10 cellular contexts compared by ENCODE assay signal in genomic region chr9:6567140-6567591, GRCh38.
DNase-seq lines count a peak whose midpoint lies in the region; ATAC-seq, FAIRE-seq and TF ChIP-seq lines count a peak whose summit lies in the region.
"Had no signal": no experiment of that assay in that cellular context is flagged by ENCODE, and none has a peak within 500 bp of the region (broad histone marks: within the 10 kb centered on the region; RNA-seq: fewer than 3 reads in every experiment).

No MANE protein-coding gene starts in this region.

- TF ChIP-seq CTCF in BJ (IDR thresholded peaks at IDR 0.05; ENCODE audit: insufficient read depth, low read depth, low read length) (no peak), bronchial epithelial cell (IDR thresholded peaks at IDR 0.05; ENCODE audit: insufficient read depth, low read length, severe bottlenecking) (no peak), OCI-LY7 (conservative IDR thresholded peaks at IDR 0.05; ENCODE audit: low read length) (no peak)

- peak; percentile 83 for FAIRE-seq in bronchial epithelial cell (lab: Jason Lieb, UNC)
- FAIRE-seq: colon had no signal

- H2AFZ ChIP-seq in OCI-LY7 (ENCODE audit: low read length): no peak overlapping the region
- H2AFZ ChIP-seq: parathyroid adenoma had no signal

- H3K4me1 ChIP-seq in OCI-LY7 (ENCODE audit: insufficient read depth, low read length, poor library complexity, severe bottlenecking): no peaks in the 10 kb centered on the region
- H3K4me1 ChIP-seq: parathyroid adenoma had no signal

- H3K27me3 ChIP-seq in BJ (ENCODE audit: control insufficient read depth, insufficient read depth, low read length) (no peaks in the 10 kb centered on the region), bronchial epithelial cell (ENCODE audit: control insufficient read depth, insufficient read depth, low read length) (no peaks in the 10 kb centered on the region)

- no peaks in the 10 kb centered on the region for H3K79me2 ChIP-seq in OCI-LY7 (ENCODE audit: insufficient read depth, low read depth, low read length)
- H3K79me2 ChIP-seq: parathyroid adenoma had no signal

- intact Hi-C loops in OCI-LY7 (cut with micrococcal nuclease; ENCODE audit: unreplicated experiment): loop anchor here (5.0 kb wide), 1 partner anchor 510 kb away; no protein-coding TSS in a partner anchor

- H3K36me3 ChIP-seq in BJ (ENCODE audit: control insufficient read depth, insufficient read depth, low read length) (no peaks in the 10 kb centered on the region), bronchial epithelial cell (ENCODE audit: control insufficient read depth, insufficient read depth, low read length) (no peaks in the 10 kb centered on the region), OCI-LY7 (ENCODE audit: insufficient read depth, low read length) (no peaks in the 10 kb centered on the region)

- POLR2A ChIA-PET in BJ (lab: Charles Lee): interaction anchor here (0.6 to 0.7 kb wide), 2 partner anchors 95 to 136 kb away, joined by 3 to 4 read pairs; no protein-coding TSS in a partner anchor
- POLR2A ChIA-PET in OCI-LY7 (lab: Charles Lee): interaction anchor here (1.2 to 1.8 kb wide), 2 partner anchors 28 to 219 kb away, joined by 3 to 4 read pairs; no protein-coding TSS in a partner anchor

- no peaks in the 10 kb centered on the region for H4K20me1 ChIP-seq in OCI-LY7 (ENCODE audit: insufficient read depth, low read length)

- no peaks in the 10 kb centered on the region for H3K9me2 ChIP-seq in OCI-LY7 (ENCODE audit: insufficient read depth, low read length)

- H3K9me3 ChIP-seq in OCI-LY7 (ENCODE audit: low read length): no peaks in the 10 kb centered on the region

- DNase-seq in BJ (ENCODE audit: low read depth): peak; percentile 69
- peak; percentile 65 for DNase-seq in NCI-H460 (ENCODE audit: extremely low read depth, low read depth)
- peak; percentile 100 for DNase-seq in bronchial epithelial cell (ENCODE audit: low read depth)
- DNase-seq in non-pigmented ciliary epithelial cell (ENCODE audit: low read depth): peak; percentile 91
- no peak for DNase-seq in activated gamma-delta T cell treated with Interleukin-2 at 50 U/mL for 16 hours
- no peak for DNase-seq in RPMI8226
- no peak for DNase-seq in OCI-LY7 (ENCODE audit: low spot score)

- no TSS peak for BruUV-seq in OCI-LY7 (replicated peaks; lab: Mats Ljungman, UMichigan)

- H3K4me2 ChIP-seq in OCI-LY7 (ENCODE audit: low read length): no peak overlapping the region

- peak overlapping the region; percentile 29 for H3K4me3 ChIP-seq in BJ (ENCODE audit: low read depth, low read length)
- H3K4me3 ChIP-seq in bronchial epithelial cell (ENCODE audit: low read depth, low read length): peak overlapping the region; percentile 16
- no peak overlapping the region for H3K4me3 ChIP-seq in OCI-LY7 (ENCODE audit: low read depth, low read length, poor library complexity, severe bottlenecking)

- CTCF ChIA-PET in BJ (lab: Yijun Ruan, JAX) (interaction anchor here (1.0 to 7.5 kb wide), 9 partner anchors 9 to 513 kb away, joined by 3 to 119 read pairs (median 6); no protein-coding TSS in a partner anchor), OCI-LY7 (lab: Charles Lee; ENCODE audit: unreplicated experiment) (no interaction called here)

- no peak overlapping the region for H3K27ac ChIP-seq in OCI-LY7 (ENCODE audit: low read depth, low read length, poor library complexity, severe bottlenecking)
- H3K27ac ChIP-seq: parathyroid adenoma had no signal

- ATAC-seq in GM19351 (IDR thresholded peaks at IDR 0.05; ENCODE audit: unreplicated experiment): no peak

Comparison
In these comparisons a context has a peak if more than half of its experiments do, and no peak if none do; other contexts are left out.
1. DNase-seq: peak in BJ (single experiment), NCI-H460 (single experiment), bronchial epithelial cell (single experiment) and non-pigmented ciliary epithelial cell (single experiment); none in activated gamma-delta T cell treated with Interleukin-2 at 50 U/mL for 16 hours (single experiment), RPMI8226 (single experiment) and OCI-LY7 (single experiment).